24 cellular contexts compared by ENCODE assay signal in the genomic region with DNA sequence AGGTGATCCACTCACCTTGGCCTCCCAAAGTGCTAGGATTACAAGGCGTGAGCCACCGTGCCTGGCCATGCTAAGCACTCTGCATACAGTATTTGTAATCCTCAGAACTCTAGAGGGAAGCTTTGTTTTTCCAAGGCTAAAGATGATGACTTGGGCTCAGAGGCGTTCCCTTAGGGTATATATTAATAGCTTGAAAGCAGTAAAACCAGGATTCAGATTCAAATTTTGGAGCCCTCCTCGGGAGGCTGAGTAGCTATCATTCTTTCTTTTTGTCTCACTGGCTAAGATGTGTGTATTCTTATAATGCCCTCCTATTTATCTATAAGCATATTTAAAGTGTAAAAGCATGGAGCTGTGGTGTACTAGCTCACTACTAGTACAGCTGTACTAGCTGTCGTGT.
"Had no signal": no experiment of that assay in that cellular context is flagged by ENCODE, and none has a peak within 500 bp of the region (broad histone marks: within the 10 kb centered on the region; RNA-seq: fewer than 3 reads in every experiment).

No MANE protein-coding gene starts in this region.

- H3K9me3 ChIP-seq: gastrocnemius medialis, mucosa of descending colon, testis, tibial artery, upper lobe of left lung, uterus had no signal

- H3K27me3 Mint-ChIP-seq: naive B cell, progenitor cell of endocrine pancreas had no signal

- H3K4me1 ChIP-seq: gastrocnemius medialis, neural progenitor cell, parathyroid adenoma, right lobe of liver, testis, tibial artery, upper lobe of left lung, uterus had no signal

- H3K4me3 ChIP-seq: gastrocnemius medialis, lung, mucosa of descending colon, neural progenitor cell, right lobe of liver, testis, tibial artery, upper lobe of left lung, uterus had no signal

- H3K4me3 Mint-ChIP-seq: mesothelial cell of epicardium, naive B cell, nephron, neural progenitor cell had no signal

- ATAC-seq: gastrocnemius medialis, left lobe of liver, mucosa of descending colon, right lobe of liver had no signal

- H3K9me3 Mint-ChIP-seq: mesothelial cell of epicardium, naive B cell, nephron, neural progenitor cell had no signal

- H3K27ac ChIP-seq: gastrocnemius medialis, neural progenitor cell, parathyroid adenoma, right lobe of liver, testis, tibial artery, upper lobe of left lung, uterus had no signal

- H3K36me3 ChIP-seq: uterus had no signal

- H3K4me1 Mint-ChIP-seq: mesothelial cell of epicardium, nephron, neural progenitor cell had no signal

- H3K27ac Mint-ChIP-seq: mesothelial cell of epicardium, nephron, neural progenitor cell had no signal

- DNase-seq: cortex of kidney; foreskin fibroblast; gastrocnemius medialis; head of caudate nucleus; mesenchymal stem cell; mucosa of descending colon; naive B cell; right lobe of liver; small intestine; stimulated activated CD4-positive, alpha-beta T cell treated with anti-CD3 and anti-CD28 coated beads, Interleukin-15, amount 100 ng/mL, for 24 hours; stimulated activated CD4-positive, alpha-beta T cell treated with anti-CD3 and anti-CD28 coated beads, Interleukin-2, amount 100 ng/mL, for 48 hours; stimulated activated naive CD4-positive, alpha-beta T cell; substantia nigra; testis; tibial artery; upper lobe of left lung; uterus had no signal

- H3K27me3 ChIP-seq: gastrocnemius medialis, neural progenitor cell, right lobe of liver, testis, tibial artery, upper lobe of left lung, uterus had no signal
